Comparison of ENCODE assay signal across 8 cellular contexts in genomic region chr9:137458194-137459146, GRCh38. TPM values are rescaled to one million over a fixed set of nuclear protein-coding genes. Genes with fewer than 3 reads are reported as not detected.
DNase-seq lines count a peak whose midpoint lies in the region; ATAC-seq and TF ChIP-seq lines count a peak whose summit lies in the region.

No MANE protein-coding gene starts in this region.

- H3K27ac ChIP-seq in HL-60 (replicated peaks) (peak overlapping the region; percentile 47), adrenal gland (peak overlapping the region in 3 of 5 donors; percentile 31 to 85 (median 62)), right cardiac atrium (ENCODE audit: low read length) (no peak overlapping the region)

- H3K36me3 ChIP-seq in adrenal gland (replicated peaks in 1 of 2), result peaks cover 0 to 6% of the 10 kb centered on the region in 2 donors

- intact Hi-C loops in adrenal gland (cut with DNase I), result no loop called here
- intact Hi-C loops in right cardiac atrium (cut with DNase I), result no loop called here

- H3K4me1 ChIP-seq in adrenal gland (replicated peaks in 1 of 2), result peaks cover 25 to 27% of the 10 kb centered on the region in 2 donors
- H3K4me1 ChIP-seq in right cardiac atrium (ENCODE audit: control insufficient read depth, insufficient read depth, low read length), result no peaks in the 10 kb centered on the region

- TF ChIP-seq POLR2A in adrenal gland (IDR thresholded peaks at IDR 0.05), result no peak

- ATAC-seq in GM18858 (IDR thresholded peaks at IDR 0.05; ENCODE audit: unreplicated experiment) (peak; percentile 6), right cardiac atrium (no peak)

- no peaks in the 10 kb centered on the region for H3K27me3 ChIP-seq in HL-60 (ENCODE audit: insufficient read depth, poor library complexity, severe bottlenecking)
- H3K27me3 ChIP-seq in adrenal gland, result no peaks in the 10 kb centered on the region
- H3K27me3 ChIP-seq in right cardiac atrium (ENCODE audit: control insufficient read depth, insufficient read depth), result no peaks in the 10 kb centered on the region

- TF ChIP-seq CTCF in HL-60 (IDR thresholded peaks at IDR 0.05; ENCODE audit: insufficient read depth, low read length), result no peak
- TF ChIP-seq CTCF in adrenal gland (IDR thresholded peaks at IDR 0.05), result peak in 1 of 6 experiments; percentile 11
- no peak for TF ChIP-seq CTCF in retinal pigment epithelial cell (conservative IDR thresholded peaks at IDR 0.05; ENCODE audit: low read depth, low read length)

- no peaks in the 10 kb centered on the region for H3K9me3 ChIP-seq in adrenal gland (replicated peaks in 1 of 3)
- H3K9me3 ChIP-seq in right cardiac atrium (ENCODE audit: control insufficient read depth, low read length), result no peaks in the 10 kb centered on the region

- peak overlapping the region; percentile 68 for H3K4me3 ChIP-seq in HL-60 (replicated peaks; ENCODE audit: insufficient read depth, low read length)
- peak overlapping the region in 3 of 4 donors; percentile 45 to 80 (median 53) for H3K4me3 ChIP-seq in adrenal gland
- H3K4me3 ChIP-seq in right cardiac atrium (ENCODE audit: low read length), result peak overlapping the region; percentile 64
- peak overlapping the region; percentile 65 for H3K4me3 ChIP-seq in retinal pigment epithelial cell (ENCODE audit: low read length)

- WGBS in adrenal gland, 4 donors, result 17 to 60% (median 23%) methylated on average over 8 to 87 of the region's 87 CpGs
- 18% methylated on average over 87 of the region's 87 CpGs for WGBS in right cardiac atrium

- DNase-seq in AG08395 (ENCODE audit: low spot score) (peak; percentile 14), HL-60 (ENCODE audit: low read depth in 1 of 2, low spot score in 1 of 2) (no peak), adrenal gland (peak in 6 of 7 donors; percentile 27 to 85 (median 38)), right cardiac atrium (peak; percentile 39 to 77 (median 77)), retinal pigment epithelial cell (ENCODE audit: low read depth) (no peak), SK-N-DZ (ENCODE audit: low spot score) (no peak), NCI-H2107 treated with DMSO at 0.1 percent for 48 hours (lab: John Stamatoyannopoulos, UW; ENCODE audit: unreplicated experiment) (no peak)

RNA-seq across cellular contexts. Expression of gene NSMF, which starts 0.7 kb away (rescaled TPM):
- 10 to 100 TPM; 16.2 to 47.6 (median 25.6) TPM for total RNA-seq in adrenal gland
- 100 to 1,000 TPM in 1 of 3 donors, 10 to 100 TPM in 2; 23.1 to 118 (median 39.7) TPM for polyA plus RNA-seq in adrenal gland
- 10 to 100 TPM; 12.4 to 21.5 (median 18.6) TPM for total RNA-seq in right cardiac atrium
- polyA plus RNA-seq in right cardiac atrium, result 25.5 TPM
- 70.9 and 72.1 TPM in 2 replicates for polyA plus RNA-seq in SK-N-DZ (2014; cell fraction: cytosol; rRNA removed)
- 252 and 303 TPM in 2 replicates for polyA plus RNA-seq in SK-N-DZ (2014; cell fraction: nucleus; rRNA removed)

RNA-seq across cellular contexts. Expression of gene ENTPD8, which starts 17.3 kb away (rescaled TPM):
- total RNA-seq in adrenal gland (under 1 TPM in 3 of 8 donors, not detected in 5; 0.14 to 0.20 (median 0.19) TPM), right cardiac atrium (not detected)
- polyA plus RNA-seq in adrenal gland (under 1 TPM in 2 of 3 donors, not detected in 1; 0.16 to 0.17 TPM), right cardiac atrium (not detected)
- polyA plus RNA-seq in SK-N-DZ (2014; cell fraction: cytosol; rRNA removed), result 1.6 TPM in 1 of 2 replicates, not detected in the other
- 0.67 and 0.70 TPM in 2 replicates for polyA plus RNA-seq in SK-N-DZ (2014; cell fraction: nucleus; rRNA removed)

RNA-seq across cellular contexts. Expression of gene NOXA1, which starts 35.3 kb away (rescaled TPM):
- total RNA-seq in adrenal gland (10 to 100 TPM in 2 of 8 donors, 1 to 10 TPM in 6; 4.4 to 12.6 (median 9.3) TPM), right cardiac atrium (1 to 10 TPM; 3.1 to 7.5 (median 4.5) TPM)
- polyA plus RNA-seq in adrenal gland (10 to 100 TPM in 2 of 3 donors, not detected in 1; 23.5 to 50.7 TPM), right cardiac atrium (4.3 TPM)
- 0.05 TPM in 1 of 2 replicates, not detected in the other for polyA plus RNA-seq in SK-N-DZ (2014; cell fraction: cytosol; rRNA removed)
- polyA plus RNA-seq in SK-N-DZ (2014; cell fraction: nucleus; rRNA removed), result 0.95 and 1.3 TPM in 2 replicates

RNA-seq across cellular contexts. Expression of gene EXD3, which starts 35.5 kb away (rescaled TPM):
- total RNA-seq in adrenal gland, result 10 to 100 TPM in 7 of 8 donors, 1 to 10 TPM in 1; 8.5 to 38.6 (median 23.9) TPM
- polyA plus RNA-seq in adrenal gland, result 100 to 1,000 TPM in 1 of 3 donors, 10 to 100 TPM in 1, 1 to 10 TPM in 1; 1.2 to 111 (median 41.0) TPM
- 10 to 100 TPM in 2 of 4 donors, 1 to 10 TPM in 2; 7.9 to 13.4 (median 11.1) TPM for total RNA-seq in right cardiac atrium
- 14.6 TPM for polyA plus RNA-seq in right cardiac atrium
- polyA plus RNA-seq in SK-N-DZ (2014; cell fraction: cytosol; rRNA removed), result 6.3 and 12.0 TPM in 2 replicates
- 51.9 and 63.3 TPM in 2 replicates for polyA plus RNA-seq in SK-N-DZ (2014; cell fraction: nucleus; rRNA removed)

Comparison
In these comparisons a context has a peak if more than half of its experiments do, and no peak if none do; other contexts are left out.
1. DNase-seq: peak in AG08395 (single experiment), adrenal gland (6 of 7) and right cardiac atrium (3 of 3); none in HL-60 (0 of 2), retinal pigment epithelial cell (single experiment), SK-N-DZ (single experiment) and NCI-H2107 treated with DMSO at 0.1 percent for 48 hours (single experiment).
2. Peak in every context shown above with its lines, with median percentiles within 50 percentile points of each other: H3K4me3 ChIP-seq.